Comparison of ENCODE assay signal across 26 cellular contexts in the genomic region with DNA sequence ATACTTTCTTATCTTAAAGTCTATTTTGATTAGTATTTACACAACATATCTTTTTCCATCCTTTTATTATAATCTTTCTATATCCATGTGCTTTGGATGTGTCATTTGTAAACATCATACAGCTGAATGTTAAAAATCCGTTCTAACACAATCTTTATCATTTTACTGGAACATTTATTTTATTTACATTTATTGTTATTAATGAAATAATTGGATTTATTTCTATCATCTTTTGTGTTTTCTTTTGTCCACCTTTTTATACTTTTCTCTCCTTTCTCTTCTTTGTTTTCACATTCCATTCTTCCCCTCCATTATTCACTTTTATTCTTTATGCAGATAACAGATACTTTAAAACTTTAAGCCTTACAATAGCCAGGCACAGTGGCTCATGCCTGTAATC.
"Had no signal": no experiment of that assay in that cellular context is flagged by ENCODE, and none has a peak within 500 bp of the region (broad histone marks: within the 10 kb centered on the region; RNA-seq: fewer than 3 reads in every experiment).

No MANE protein-coding gene starts in this region.

- H3K27me3 Mint-ChIP-seq: dendritic cell treated with granulocyte-macrophage colony-stimulating factor and Interleukin-4, amounts not matched to agents 40 ng/mL and 50 ng/mL, for 4 days had no signal

- DNase-seq: colonic mucosa; cortex of kidney; effector CD8-positive, alpha-beta T cell; effector memory CD8-positive, alpha-beta T cell; endodermal cell; erythroblast; esophagus squamous epithelium; foreskin fibroblast; foreskin melanocyte; heart left ventricle; hypothalamus; immature natural killer cell; left cardiac atrium; left lung; left ventricle myocardium superior; lower lobe of right lung; mesenchymal stem cell; mucosa of descending colon; naive B cell; naive thymus-derived CD8-positive, alpha-beta T cell had no signal

- H2AFZ ChIP-seq: hepatocyte had no signal

- H3K9me3 ChIP-seq: colonic mucosa, esophagus squamous epithelium, gastroesophageal sphincter, heart left ventricle, left lung, lower lobe of right lung, mucosa of descending colon had no signal

- H3K4me3 ChIP-seq: colonic mucosa, esophagus squamous epithelium, gastroesophageal sphincter, heart left ventricle, hepatocyte, left lung, lower lobe of right lung, mucosa of descending colon had no signal

- H3K4me3 Mint-ChIP-seq: dendritic cell treated with granulocyte-macrophage colony-stimulating factor and Interleukin-4, amounts not matched to agents 40 ng/mL and 50 ng/mL, for 4 days; effector memory CD8-positive, alpha-beta T cell; endodermal cell; immature natural killer cell; mesothelial cell of epicardium; naive B cell; naive thymus-derived CD8-positive, alpha-beta T cell had no signal

- H3K79me2 ChIP-seq: hepatocyte had no signal

- H3K27ac ChIP-seq: colonic mucosa, epithelial cell of prostate, gastroesophageal sphincter, hepatocyte, left lung, lower lobe of right lung had no signal

- H3K36me3 ChIP-seq: colonic mucosa, left lung, lower lobe of right lung had no signal

- H3K27me3 ChIP-seq: colonic mucosa, esophagus squamous epithelium, gastroesophageal sphincter, heart left ventricle, hepatocyte, left lung had no signal

- FAIRE-seq: endometrium had no signal

- H3K4me1 Mint-ChIP-seq: endodermal cell; immature natural killer cell; naive B cell; naive thymus-derived CD8-positive, alpha-beta T cell had no signal

- H3K4me2 ChIP-seq: hepatocyte had no signal

- ATAC-seq: effector memory CD8-positive, alpha-beta T cell; gastroesophageal sphincter; left cardiac atrium; left lung; left ventricle myocardium superior; lower lobe of right lung; mucosa of descending colon; naive thymus-derived CD8-positive, alpha-beta T cell had no signal

- H3K4me1 ChIP-seq: colonic mucosa, left lung, lower lobe of right lung had no signal

- H3K9me3 Mint-ChIP-seq: dendritic cell treated with granulocyte-macrophage colony-stimulating factor and Interleukin-4, amounts not matched to agents 40 ng/mL and 50 ng/mL, for 4 days; effector memory CD8-positive, alpha-beta T cell; endodermal cell; immature natural killer cell; naive thymus-derived CD8-positive, alpha-beta T cell had no signal

- H3K36me3 Mint-ChIP-seq: immature natural killer cell; naive B cell; naive thymus-derived CD8-positive, alpha-beta T cell had no signal

- H3K27ac Mint-ChIP-seq: dendritic cell treated with granulocyte-macrophage colony-stimulating factor and Interleukin-4, amounts not matched to agents 40 ng/mL and 50 ng/mL, for 4 days; effector memory CD8-positive, alpha-beta T cell; endodermal cell; immature natural killer cell; mesothelial cell of epicardium; naive thymus-derived CD8-positive, alpha-beta T cell had no signal
